Comparison of ENCODE assay signal across 8 cellular contexts in the genomic region with DNA sequence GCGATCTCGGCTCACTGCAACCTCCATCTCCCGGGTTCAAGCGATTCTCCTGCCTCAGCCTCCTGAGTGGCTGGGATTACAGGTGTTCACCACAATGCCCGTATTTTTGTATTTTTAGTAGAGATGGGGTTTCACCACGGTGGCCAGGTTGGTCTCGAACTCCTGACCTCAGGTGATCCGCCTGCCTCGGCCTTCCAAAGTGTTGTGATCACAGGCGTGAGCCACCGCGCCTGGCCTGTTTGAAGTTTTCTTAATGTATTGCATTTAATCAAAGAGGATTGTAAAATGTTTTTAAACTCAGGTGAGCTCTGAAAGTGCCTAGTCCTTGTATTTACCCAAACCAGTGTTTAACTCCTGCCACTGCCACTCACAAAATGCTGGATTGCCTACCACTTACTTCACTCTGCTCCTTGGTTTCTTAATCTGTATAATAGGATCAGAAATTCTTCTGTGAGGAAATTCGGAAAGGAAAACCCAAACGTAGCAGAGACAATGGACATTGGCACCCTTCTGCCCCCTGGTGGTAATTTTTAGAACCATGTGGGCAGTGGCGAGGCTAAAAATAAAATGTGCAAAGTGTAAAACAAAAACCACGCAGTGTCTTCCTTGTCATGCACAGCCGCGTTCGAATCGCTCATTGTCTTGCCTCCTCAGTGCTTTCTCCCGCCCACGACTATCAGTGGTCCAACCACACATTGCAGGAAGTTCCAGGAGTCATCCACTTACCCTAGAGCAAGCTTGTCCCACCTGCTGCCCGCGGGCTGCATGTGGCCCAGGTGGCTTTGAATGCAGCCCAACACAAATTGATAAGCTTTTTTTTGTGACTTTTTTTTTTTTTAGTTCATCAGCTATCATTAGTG. TPM values are rescaled to one million over a fixed set of nuclear protein-coding genes. Genes with fewer than 3 reads are reported as not detected.
A peak's percentile ranks its signal among the peaks of the same experiment; 100 is the strongest.
DNase-seq lines count a peak whose midpoint lies in the region; ATAC-seq and TF ChIP-seq lines count a peak whose summit lies in the region.

No MANE protein-coding gene starts in this region.

- H3K4me1 ChIP-seq in osteoblast (ENCODE audit: insufficient read depth, low read length): peaks cover 19% of the 10 kb centered on the region
- peaks cover 0 to 7% of the 10 kb centered on the region in 2 donors for H3K4me1 ChIP-seq in thoracic aorta (ENCODE audit: control insufficient read depth in 1 of 2, low read depth in 2 of 2)

- H3K79me2 ChIP-seq in osteoblast (ENCODE audit: insufficient read depth, low read length): no peaks in the 10 kb centered on the region

- H3K4me1 Mint-ChIP-seq in activated T-cell treated with anti-CD3 and anti-CD28 coated beads, Interleukin-2, amount 50 U/mL, for 4 hours (ENCODE audit: low read depth): peaks cover 9% of the 10 kb centered on the region

- H3K4me3 ChIP-seq in fibroblast of villous mesenchyme (ENCODE audit: low read depth, low read length) (no peak overlapping the region), osteoblast (ENCODE audit: insufficient read depth, low read length) (no peak overlapping the region), thoracic aorta (no peak overlapping the region)

- H3K27me3 ChIP-seq in osteoblast (ENCODE audit: insufficient read depth, low read length) (peaks cover 14% of the 10 kb centered on the region), thoracic aorta (replicated peaks; ENCODE audit: insufficient read depth) (no peaks in the 10 kb centered on the region)

- H3K9me3 Mint-ChIP-seq in activated T-cell treated with anti-CD3 and anti-CD28 coated beads, Interleukin-2, amount 50 U/mL, for 4 hours: peaks cover 3% of the 10 kb centered on the region

- H3K36me3 ChIP-seq in osteoblast (ENCODE audit: insufficient read depth, low read length) (no peaks in the 10 kb centered on the region), thoracic aorta (no peaks in the 10 kb centered on the region)

- H3K27ac ChIP-seq in osteoblast (ENCODE audit: low read depth, low read length): no peak overlapping the region
- no peak overlapping the region for H3K27ac ChIP-seq in thoracic aorta

- TF ChIP-seq CTCF in fibroblast of villous mesenchyme (IDR thresholded peaks at IDR 0.05; ENCODE audit: insufficient read depth, low read depth, low read length): peak; percentile 85
- peak; percentile 83 for TF ChIP-seq CTCF in osteoblast (IDR thresholded peaks at IDR 0.05; ENCODE audit: extremely low read depth, low read depth, low read length)
- peak; percentile 81 for TF ChIP-seq CTCF in thoracic aorta (IDR thresholded peaks at IDR 0.05)

- H4K20me1 ChIP-seq in osteoblast (ENCODE audit: insufficient read depth, low read length): no peaks in the 10 kb centered on the region

- DNase-seq in DMS114 treated with DMSO at 0.1 percent for 48 hours (lab: John Stamatoyannopoulos, UW; ENCODE audit: unreplicated experiment) (peak; percentile 48), HuH-7.5 (ENCODE audit: low spot score) (peak; percentile 49), OCI-M2 (lab: John Stamatoyannopoulos, UW; ENCODE audit: unreplicated experiment) (peak; percentile 50), fibroblast of villous mesenchyme (ENCODE audit: low read depth) (peak; percentile 59), osteoblast (ENCODE audit: insufficient read length, low spot score, missing footprints) (peak; percentile 92), thoracic aorta (ENCODE audit: low spot score) (no peak)
- DNase-seq in activated T-cell treated with anti-CD3 and anti-CD28 coated beads, Interleukin-2, amount 50 U/mL, for 4 hours: peak; percentile 66

- ATAC-seq in GM21423 (IDR thresholded peaks at IDR 0.05; ENCODE audit: unreplicated experiment): peak; percentile 90
- peak; percentile 86 to 90 for ATAC-seq in activated T-cell treated with anti-CD3 and anti-CD28 coated beads, Interleukin-2, amount 50 U/mL, for 4 hours
- peak; percentile 55 for ATAC-seq in thoracic aorta (ENCODE audit: insufficient number of reproducible peaks, low FRiP score, low read depth)

- H3K9me3 ChIP-seq in osteoblast (ENCODE audit: low read depth, low read length) (no peaks in the 10 kb centered on the region), thoracic aorta (no peaks in the 10 kb centered on the region)

- no peaks in the 10 kb centered on the region for H3K27me3 Mint-ChIP-seq in activated T-cell treated with anti-CD3 and anti-CD28 coated beads, Interleukin-2, amount 50 U/mL, for 4 hours (ENCODE audit: low read depth)

- peak overlapping the region; percentile 72 for H2AFZ ChIP-seq in osteoblast (ENCODE audit: low read length)

- H3K4me3 Mint-ChIP-seq in activated T-cell treated with anti-CD3 and anti-CD28 coated beads, Interleukin-2, amount 50 U/mL, for 4 hours: peak overlapping the region; percentile 58

- peak overlapping the region; percentile 58 for H3K4me2 ChIP-seq in osteoblast (ENCODE audit: insufficient read depth, low read length)

- H3K36me3 Mint-ChIP-seq in activated T-cell treated with anti-CD3 and anti-CD28 coated beads, Interleukin-2, amount 50 U/mL, for 4 hours (ENCODE audit: insufficient read depth): no peaks in the 10 kb centered on the region

RNA-seq across cellular contexts. Expression of gene CEP19, which starts 27.3 kb away (rescaled TPM):
- total RNA-seq in activated T-cell treated with anti-CD3 and anti-CD28 coated beads, Interleukin-2, amount 50 U/mL, for 4 hours: 1 to 10 TPM; 3.4 to 4.3 (median 3.6) TPM
- total RNA-seq in fibroblast of villous mesenchyme (1.6 and 5.2 TPM in 2 replicates), osteoblast (3.6 and 3.8 TPM in 2 replicates), thoracic aorta (1 to 10 TPM in 1 of 2 donors, under 1 TPM in 1; 0.42 to 7.3 TPM)

RNA-seq across cellular contexts. Expression of gene PIGX, which starts 27.4 kb away (rescaled TPM):
- total RNA-seq in activated T-cell treated with anti-CD3 and anti-CD28 coated beads, Interleukin-2, amount 50 U/mL, for 4 hours: 10 to 100 TPM; 26.7 to 28.9 (median 27.9) TPM
- total RNA-seq in fibroblast of villous mesenchyme: 18.0 and 31.1 TPM in 2 replicates
- 19.2 and 26.8 TPM in 2 replicates for total RNA-seq in osteoblast
- total RNA-seq in thoracic aorta: 10 to 100 TPM; 19.3 to 23.4 TPM

RNA-seq across cellular contexts. Expression of gene NRROS, which starts 45.3 kb away (rescaled TPM):
- 10 to 100 TPM; 16.2 to 18.5 (median 18.5) TPM for total RNA-seq in activated T-cell treated with anti-CD3 and anti-CD28 coated beads, Interleukin-2, amount 50 U/mL, for 4 hours
- total RNA-seq in fibroblast of villous mesenchyme (under 0.01 and 0.32 TPM in 2 replicates), osteoblast (0.72 and 1.2 TPM in 2 replicates), thoracic aorta (10 to 100 TPM in 1 of 2 donors, 1 to 10 TPM in 1; 4.7 to 17.9 TPM)

RNA-seq across cellular contexts. Expression of gene PAK2, which starts 54.9 kb away (rescaled TPM):
- 10 to 100 TPM; 60.1 to 71.1 (median 65.8) TPM for total RNA-seq in activated T-cell treated with anti-CD3 and anti-CD28 coated beads, Interleukin-2, amount 50 U/mL, for 4 hours
- total RNA-seq in fibroblast of villous mesenchyme: 34.5 and 57.0 TPM in 2 replicates
- 36.6 and 37.4 TPM in 2 replicates for total RNA-seq in osteoblast
- 10 to 100 TPM; 41.7 to 47.0 TPM for total RNA-seq in thoracic aorta
